1 cellular context compared by ENCODE assay signal in the genomic region with DNA sequence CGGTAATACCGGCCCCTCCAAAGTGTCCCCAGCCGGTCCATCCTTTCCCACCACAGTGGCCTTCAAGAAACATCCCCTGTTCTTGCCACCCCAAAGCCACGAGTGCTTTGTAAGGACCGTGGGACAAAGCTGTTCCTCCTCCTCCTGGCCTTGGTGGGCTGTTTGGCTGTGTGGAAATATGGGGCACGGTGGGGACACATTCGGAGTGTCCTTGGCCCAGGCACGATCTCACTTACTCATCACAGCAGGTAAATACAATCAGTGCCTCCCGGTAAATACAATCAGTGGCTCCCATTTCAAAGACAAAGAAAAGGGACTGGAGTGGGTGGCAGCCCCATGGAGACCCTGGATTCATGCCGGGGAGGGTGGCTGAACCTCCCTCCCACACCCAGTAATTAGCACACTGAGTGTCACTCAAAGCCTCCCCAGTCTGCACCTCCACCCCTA.
A peak's percentile ranks its signal among the peaks of the same experiment; 100 is the strongest.
TF ChIP-seq lines count a peak whose summit lies in the region.

No MANE protein-coding gene starts in this region.

TF ChIP-seq in K562, 482 proteins besides CTCF, POLR2A, EP300 and RAD21:
- TF ChIP-seq ZNF143 (CRISPR knock-in tag; IDR thresholded peaks at IDR 0.05) (0 out of 2 replicates have a peak, but pooled peaks have one; percentile 8), ZNF644 (tag; IDR thresholded peaks at IDR 0.05; ENCODE audit: low read depth) (no peak)
